30 cellular contexts compared by ENCODE assay signal in the genomic region with DNA sequence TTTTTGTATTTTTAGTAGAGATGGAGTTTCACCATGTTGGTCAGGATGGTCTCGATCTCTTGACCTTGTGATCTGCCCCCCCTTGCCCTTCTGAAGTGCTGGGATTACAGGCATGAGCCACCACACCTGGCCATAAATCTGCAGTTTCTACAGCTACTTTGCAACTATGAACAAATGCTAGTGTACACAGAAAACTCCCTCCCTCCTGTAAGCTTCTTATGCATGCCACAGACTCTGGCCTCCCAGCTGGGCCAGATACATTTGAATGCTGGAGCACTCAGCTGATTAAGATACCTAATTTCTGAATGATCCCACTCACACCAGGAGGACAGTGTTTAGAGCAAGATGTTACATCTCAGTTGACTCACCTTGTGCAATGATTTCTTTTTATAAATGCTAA.
"Had no signal": no experiment of that assay in that cellular context is flagged by ENCODE, and none has a peak within 500 bp of the region (broad histone marks: within the 10 kb centered on the region; RNA-seq: fewer than 3 reads in every experiment).

No MANE protein-coding gene starts in this region.

- H3K27ac ChIP-seq: brain microvascular endothelial cell, esophagus muscularis mucosa, gastroesophageal sphincter, heart right ventricle had no signal

- H3K27ac Mint-ChIP-seq: activated CD4-positive, alpha-beta T cell treated with anti-CD3 and anti-CD28 coated beads, Interleukin-2, amount 10 ng/mL, durations not matched to agents 7 days and 5 days; activated CD8-positive, alpha-beta T cell treated with anti-CD3 and anti-CD28 coated beads for 36 hours; activated naive CD8-positive, alpha-beta T cell; activated T-helper 17 cell treated with anti-CD3 and anti-CD28 coated beads, Interleukin-2, amount 50 U/mL, for 72 hours; effector memory CD8-positive, alpha-beta T cell had no signal

- H3K27me3 Mint-ChIP-seq: activated CD4-positive, alpha-beta T cell treated with anti-CD3 and anti-CD28 coated beads, Interleukin-2, amount 10 ng/mL, durations not matched to agents 7 days and 5 days had no signal

- H3K4me3 Mint-ChIP-seq: activated CD4-positive, alpha-beta T cell treated with anti-CD3 and anti-CD28 coated beads, Interleukin-2, amount 10 ng/mL, durations not matched to agents 7 days and 5 days; activated CD8-positive, alpha-beta T cell treated with anti-CD3 and anti-CD28 coated beads for 36 hours; activated naive CD8-positive, alpha-beta T cell; activated T-cell treated with anti-CD3 and anti-CD28 coated beads, Interleukin-2, amount 50 U/mL, for 4 hours; activated T-helper 17 cell treated with anti-CD3 and anti-CD28 coated beads, Interleukin-2, amount 50 U/mL, for 72 hours; effector memory CD8-positive, alpha-beta T cell; WTC11 had no signal

- H3K36me3 ChIP-seq: brain microvascular endothelial cell, esophagus muscularis mucosa, gastroesophageal sphincter, heart right ventricle had no signal

- H3K27me3 ChIP-seq: brain microvascular endothelial cell, esophagus muscularis mucosa, gastroesophageal sphincter, heart right ventricle had no signal

- FAIRE-seq: astrocyte, colon had no signal

- ATAC-seq: activated CD8-positive, alpha-beta T cell treated with anti-CD3 and anti-CD28 coated beads for 36 hours; activated T-cell treated with anti-CD3 and anti-CD28 coated beads, Interleukin-2, amount 50 U/mL, for 4 hours; activated T-helper 17 cell treated with anti-CD3 and anti-CD28 coated beads, Interleukin-2, amount 50 U/mL, for 72 hours; effector memory CD8-positive, alpha-beta T cell; gastroesophageal sphincter; heart right ventricle; WTC11 had no signal

- H3K36me3 Mint-ChIP-seq: activated naive CD8-positive, alpha-beta T cell; WTC11 had no signal

- H3K9me3 Mint-ChIP-seq: activated CD4-positive, alpha-beta T cell treated with anti-CD3 and anti-CD28 coated beads, Interleukin-2, amount 10 ng/mL, durations not matched to agents 7 days and 5 days; activated CD8-positive, alpha-beta T cell treated with anti-CD3 and anti-CD28 coated beads for 36 hours; activated T-cell treated with anti-CD3 and anti-CD28 coated beads, Interleukin-2, amount 50 U/mL, for 4 hours; activated T-helper 17 cell treated with anti-CD3 and anti-CD28 coated beads, Interleukin-2, amount 50 U/mL, for 72 hours; effector memory CD8-positive, alpha-beta T cell; WTC11 had no signal

- DNase-seq: activated CD4-positive, alpha-beta T cell treated with anti-CD3 and anti-CD28 coated beads for 1 hour; activated CD4-positive, alpha-beta T cell treated with anti-CD3 and anti-CD28 coated beads for 4 hours; activated CD4-positive, alpha-beta T cell treated with anti-CD3 and anti-CD28 coated beads, Interleukin-2, amount 10 ng/mL, durations not matched to agents 7 days and 5 days; activated CD4-positive, alpha-beta T cell treated with anti-CD3 and anti-CD28 coated beads, Interleukin-2, amount 50 U/mL, for 4 hours; activated CD8-positive, alpha-beta memory T cell treated with anti-CD3 and anti-CD28 coated beads for 24 hours; activated CD8-positive, alpha-beta T cell treated with anti-CD3 and anti-CD28 coated beads for 36 hours; activated effector memory CD4-positive, alpha-beta T cell treated with Interleukin-2 at 50 U/mL for 16 hours; activated gamma-delta T cell treated with Interleukin-2 at 50 U/mL for 16 hours; activated naive CD4-positive, alpha-beta T cell treated with anti-CD3 and anti-CD28 coated beads, Interleukin-2, amount 50 U/mL, for 16 hours; activated naive CD4-positive, alpha-beta T cell treated with Interleukin-2 at 50 U/mL for 16 hours; activated T-cell treated with anti-CD3 and anti-CD28 coated beads, Interleukin-2, amount 50 U/mL, for 4 hours; amniotic stem cell; anterior cingulate cortex; brain microvascular endothelial cell; caudate nucleus; cortex of kidney; dermis blood vessel endothelial cell; effector CD4-positive, alpha-beta T cell; effector memory CD8-positive, alpha-beta T cell; erythroblast; foreskin melanocyte; heart right ventricle; T-helper 2 cell had no signal

- H3K4me3 ChIP-seq: esophagus muscularis mucosa, gastroesophageal sphincter, heart right ventricle had no signal

- H3K4me1 Mint-ChIP-seq: activated CD4-positive, alpha-beta T cell treated with anti-CD3 and anti-CD28 coated beads, Interleukin-2, amount 10 ng/mL, durations not matched to agents 7 days and 5 days; activated T-helper 17 cell treated with anti-CD3 and anti-CD28 coated beads, Interleukin-2, amount 50 U/mL, for 72 hours had no signal
